ENCODE assay signal across 8 cellular contexts in genomic region chr15:88465633-88466219, GRCh38. TPM values are rescaled to one million over a fixed set of nuclear protein-coding genes. Genes with fewer than 3 reads are reported as not detected.
DNase-seq lines count a peak whose midpoint lies in the region; ATAC-seq and TF ChIP-seq lines count a peak whose summit lies in the region.

No MANE protein-coding gene starts in this region.

- H3K36me3 Mint-ChIP-seq in naive thymus-derived CD4-positive, alpha-beta T cell: peaks cover 4 to 23% (median 15%) of the 10 kb centered on the region in 5 donors

- H3K9me2 ChIP-seq in DOHH2 (replicated peaks; ENCODE audit: control insufficient read depth, low read length) (no peaks in the 10 kb centered on the region), Loucy (replicated peaks; ENCODE audit: low read depth, low read length) (no peaks in the 10 kb centered on the region)

- H2AFZ ChIP-seq in Loucy (ENCODE audit: low read length): no peak overlapping the region

- H3K4me1 ChIP-seq in DOHH2 (ENCODE audit: control insufficient read depth, low read length): peaks cover 30% of the 10 kb centered on the region
- peaks cover 41% of the 10 kb centered on the region for H3K4me1 ChIP-seq in Loucy (ENCODE audit: insufficient read depth, low read length, poor library complexity, severe bottlenecking)
- peaks cover 0 to 19% of the 10 kb centered on the region in 2 donors for H3K4me1 ChIP-seq in naive thymus-derived CD4-positive, alpha-beta T cell (ENCODE audit: control insufficient read depth in 2 of 2, insufficient read depth in 2 of 2, low read length in 2 of 2)

- intact Hi-C loops in naive thymus-derived CD4-positive, alpha-beta T cell (cut with micrococcal nuclease): loop anchor here (2.0 to 5.0 kb wide), 6 partner anchors 199 to 1112 kb away; partner anchors contain the start of genes ABHD2 (in 1 of the 2), FANCI (in 1 of the 2), HAPLN3 (in 1 of the 2) and TICRR (in 1 of the 2)

- H3K4me3 ChIP-seq in DOHH2 (ENCODE audit: low read length): peak overlapping the region; percentile 99
- peak overlapping the region; percentile 97 for H3K4me3 ChIP-seq in Loucy (ENCODE audit: low read length, poor library complexity, severe bottlenecking)
- no peak overlapping the region for H3K4me3 ChIP-seq in brain microvascular endothelial cell (ENCODE audit: low read depth, low read length)
- H3K4me3 ChIP-seq in naive thymus-derived CD4-positive, alpha-beta T cell (ENCODE audit: low read length): no peak overlapping the region

- no peaks in the 10 kb centered on the region for H3K27me3 Mint-ChIP-seq in naive thymus-derived CD4-positive, alpha-beta T cell

- no peak for TF ChIP-seq CTCF in DOHH2 (IDR thresholded peaks at IDR 0.05; ENCODE audit: low read depth, low read length, poor library complexity, severe bottlenecking)
- TF ChIP-seq CTCF in Loucy (conservative IDR thresholded peaks at IDR 0.05; ENCODE audit: low read length): no peak
- no peak for TF ChIP-seq CTCF in brain microvascular endothelial cell (IDR thresholded peaks at IDR 0.05; ENCODE audit: low read depth, low read length, missing control alignments)

- H3K9me3 Mint-ChIP-seq in naive thymus-derived CD4-positive, alpha-beta T cell: peaks cover 0 to 5% (median 0%) of the 10 kb centered on the region in 11 donors

- H3K4me1 Mint-ChIP-seq in naive thymus-derived CD4-positive, alpha-beta T cell: peaks cover 18 to 42% (median 25%) of the 10 kb centered on the region in 7 donors

- H3K9me3 ChIP-seq in DOHH2 (ENCODE audit: control insufficient read depth, insufficient read depth, low read length): no peaks in the 10 kb centered on the region
- no peaks in the 10 kb centered on the region for H3K9me3 ChIP-seq in Loucy (ENCODE audit: insufficient read depth, low read depth, low read length)
- H3K9me3 ChIP-seq in naive thymus-derived CD4-positive, alpha-beta T cell (ENCODE audit: control insufficient read depth in 2 of 3, low read length in 3 of 3): no peaks in the 10 kb centered on the region

- peak overlapping the region; percentile 95 for H3K9ac ChIP-seq in Loucy (ENCODE audit: low read depth, low read length, poor library complexity, severe bottlenecking)

- H3K27me3 ChIP-seq in DOHH2 (ENCODE audit: control insufficient read depth, low read length) (no peaks in the 10 kb centered on the region), Loucy (ENCODE audit: insufficient read depth, low read length, poor library complexity, severe bottlenecking) (no peaks in the 10 kb centered on the region), brain microvascular endothelial cell (replicated peaks) (no peaks in the 10 kb centered on the region)
- no peaks in the 10 kb centered on the region for H3K27me3 ChIP-seq in naive thymus-derived CD4-positive, alpha-beta T cell (ENCODE audit: control insufficient read depth in 2 of 2, insufficient read depth in 2 of 2, low read length in 2 of 2)

- POLR2A ChIA-PET in naive thymus-derived CD4-positive, alpha-beta T cell (lab: Charles Lee): no interaction called here

- peak overlapping the region in 6 of 9 donors; percentile 7 to 97 (median 63) for H3K27ac Mint-ChIP-seq in naive thymus-derived CD4-positive, alpha-beta T cell

- CTCF ChIA-PET in naive thymus-derived CD4-positive, alpha-beta T cell (lab: Charles Lee): interaction anchor here (0.7 kb wide), 1 partner anchor 10 kb away, joined by 4 read pairs; no protein-coding TSS in a partner anchor

- in situ Hi-C loops in brain microvascular endothelial cell (cut with HindIII; ENCODE audit: low pct_ligation_motif_present, low sequenced_read_pairs): no loop called here

- peak overlapping the region in 9 of 10 donors; percentile 32 to 98 (median 96) for H3K4me3 Mint-ChIP-seq in naive thymus-derived CD4-positive, alpha-beta T cell

- H3K4me2 ChIP-seq in DOHH2 (ENCODE audit: low read length): peak overlapping the region; percentile 79
- peak overlapping the region; percentile 93 for H3K4me2 ChIP-seq in Loucy (ENCODE audit: low read depth, low read length, poor library complexity, severe bottlenecking)

- H4K20me1 ChIP-seq in DOHH2 (ENCODE audit: control insufficient read depth, insufficient read depth, low read depth, low read length) (no peaks in the 10 kb centered on the region), Loucy (ENCODE audit: insufficient read depth, low read length, poor library complexity, severe bottlenecking) (no peaks in the 10 kb centered on the region)

- H3K36me3 ChIP-seq in DOHH2 (ENCODE audit: control insufficient read depth, low read length) (peaks cover 75% of the 10 kb centered on the region), Loucy (ENCODE audit: insufficient read depth, low read length) (peaks cover 33% of the 10 kb centered on the region), brain microvascular endothelial cell (replicated peaks) (peaks cover 5% of the 10 kb centered on the region)
- H3K36me3 ChIP-seq in naive thymus-derived CD4-positive, alpha-beta T cell (ENCODE audit: control insufficient read depth in 2 of 3, insufficient read depth in 3 of 3, low read length in 3 of 3): peaks cover 7 to 39% (median 9%) of the 10 kb centered on the region in 3 experiments

- DNase-seq in brain microvascular endothelial cell (peak; percentile 58), NCI-H146 (lab: John Stamatoyannopoulos, UW) (no peak), iPS-NIHi7 (ENCODE audit: extremely low spot score) (no peak)
- DNase-seq in naive thymus-derived CD4-positive, alpha-beta T cell: no peak

- H3K27ac ChIP-seq in DOHH2 (ENCODE audit: low read depth, low read length) (no peak overlapping the region), brain microvascular endothelial cell (peak overlapping the region; percentile 5)
- no peak overlapping the region for H3K27ac ChIP-seq in naive thymus-derived CD4-positive, alpha-beta T cell (ENCODE audit: low read depth, low read length)

- H3F3A ChIP-seq in DOHH2 (ENCODE audit: control insufficient read depth, insufficient read depth) (no peaks in the 10 kb centered on the region), Loucy (ENCODE audit: low read depth) (no peaks in the 10 kb centered on the region)

- peaks cover 61% of the 10 kb centered on the region for H3K79me2 ChIP-seq in DOHH2 (ENCODE audit: control insufficient read depth, low read length)
- H3K79me2 ChIP-seq in Loucy (ENCODE audit: insufficient read depth, low read length): peaks cover 60% of the 10 kb centered on the region

- ATAC-seq in naive thymus-derived CD4-positive, alpha-beta T cell: no peak
- ATAC-seq in activated CD4-positive, CD25-positive, alpha-beta regulatory T cell treated with anti-CD3 and anti-CD28 coated beads, Interleukin-2, amount 50 U/mL, for 24 hours: no peak
- ATAC-seq in HG02763 (IDR thresholded peaks at IDR 0.05; ENCODE audit: unreplicated experiment): no peak

RNA-seq across cellular contexts. Expression of gene MRPL46, which starts 1.5 kb away (rescaled TPM):
- 10 to 100 TPM in 4 of 5 experiments, 1 to 10 TPM in 1; 9.2 to 32.1 (median 28.5) TPM for total RNA-seq in naive thymus-derived CD4-positive, alpha-beta T cell
- polyA plus RNA-seq in naive thymus-derived CD4-positive, alpha-beta T cell: 10 to 100 TPM; 54.4 to 74.3 TPM

RNA-seq across cellular contexts. Expression of gene MRPS11, which starts 1.8 kb away (rescaled TPM):
- 10 to 100 TPM; 12.8 to 55.7 (median 24.0) TPM for total RNA-seq in naive thymus-derived CD4-positive, alpha-beta T cell
- 10 to 100 TPM; 66.7 to 77.6 TPM for polyA plus RNA-seq in naive thymus-derived CD4-positive, alpha-beta T cell

Comparison
In these comparisons a context has a peak if more than half of its experiments do, and no peak if none do; other contexts are left out.
1. H3K4me3 ChIP-seq: peak in DOHH2 (single experiment) and Loucy (single experiment); none in brain microvascular endothelial cell (single experiment) and naive thymus-derived CD4-positive, alpha-beta T cell (single experiment).